Comparison of ENCODE assay signal across 14 cellular contexts in genomic region chr16:81838794-81839193, GRCh38. TPM values are rescaled to one million over a fixed set of nuclear protein-coding genes. Genes with fewer than 3 reads are reported as not detected.
DNase-seq lines count a peak whose midpoint lies in the region; ATAC-seq and TF ChIP-seq lines count a peak whose summit lies in the region.
"Had no signal": no experiment of that assay in that cellular context is flagged by ENCODE, and none has a peak within 500 bp of the region (broad histone marks: within the 10 kb centered on the region; RNA-seq: fewer than 3 reads in every experiment).

No MANE protein-coding gene starts in this region.

- H3K4me1 Mint-ChIP-seq in activated CD8-positive, alpha-beta T cell treated with anti-CD3 and anti-CD28 coated beads, Interleukin-2, amount 10 ng/mL, durations not matched to agents 7 days and 5 days (ENCODE audit: low read depth), result peaks cover 51% of the 10 kb centered on the region

- ATAC-seq in GM21825 (IDR thresholded peaks at IDR 0.05; ENCODE audit: unreplicated experiment) (peak; percentile 42), IMR-90 (ENCODE audit: low read depth) (no peak), esophagus mucosa (peak; percentile 62), GM18520 (IDR thresholded peaks at IDR 0.05; ENCODE audit: unreplicated experiment) (no peak)
- ATAC-seq in activated CD8-positive, alpha-beta T cell treated with anti-CD3 and anti-CD28 coated beads, Interleukin-2, amount 10 ng/mL, durations not matched to agents 7 days and 5 days, result no peak
- ATAC-seq: left ventricle myocardium superior; stimulated activated naive CD8-positive, alpha-beta T cell treated with anti-CD3 and anti-CD28 coated beads, Interleukin-15, amount 100 ng/mL, for 72 hours had no signal

- no peak overlapping the region for H2BK15ac ChIP-seq in IMR-90 (ENCODE audit: low read depth, low read length)

- POLR2A ChIA-PET in IMR-90 (lab: Charles Lee; ENCODE audit: unreplicated experiment), result no interaction called here
- POLR2A ChIA-PET in activated CD8-positive, alpha-beta T cell treated with anti-CD3 and anti-CD28 coated beads, Interleukin-2, amount 10 ng/mL, durations not matched to agents 7 days and 5 days (lab: Charles Lee), result no interaction called here

- peak; percentile 84 for DNase-seq in GM12865 (ENCODE audit: low read depth)
- peak; percentile 9 for DNase-seq in IMR-90
- DNase-seq in NCI-H526 (lab: John Stamatoyannopoulos, UW), result no peak
- DNase-seq in SIG-M5 treated with dmso at 0.1 percent for 504 hours (lab: John Stamatoyannopoulos, UW; ENCODE audit: unreplicated experiment), result no peak
- no peak for DNase-seq in activated CD8-positive, alpha-beta T cell treated with anti-CD3 and anti-CD28 coated beads, Interleukin-2, amount 10 ng/mL, durations not matched to agents 7 days and 5 days
- DNase-seq: activated gamma-delta T cell treated with Interleukin-2 at 50 U/mL for 16 hours; left ventricle myocardium superior; NCI-H2029; stimulated activated naive CD8-positive, alpha-beta T cell treated with anti-CD3 and anti-CD28 coated beads, Interleukin-15, amount 100 ng/mL, for 72 hours had no signal

- no TSS peak for BruUV-seq in IMR-90 (replicated peaks; lab: Mats Ljungman, UMichigan)

- H3K4ac ChIP-seq in IMR-90 (ENCODE audit: low read depth, low read length), result no peak overlapping the region

- no peaks in the 10 kb centered on the region for H4K20me1 ChIP-seq in IMR-90 (ENCODE audit: insufficient read depth, low read length)

- intact Hi-C loops in IMR-90 (cut with micrococcal nuclease), result no loop called here

- no peak overlapping the region for H4K5ac ChIP-seq in IMR-90 (ENCODE audit: low read depth, low read length)

- no peak overlapping the region for H4K91ac ChIP-seq in IMR-90 (ENCODE audit: insufficient read depth, low read depth, low read length)

- H3K18ac ChIP-seq in IMR-90 (ENCODE audit: low read depth, low read length), result no peak overlapping the region

- H3K27ac Mint-ChIP-seq in activated CD8-positive, alpha-beta T cell treated with anti-CD3 and anti-CD28 coated beads, Interleukin-2, amount 10 ng/mL, durations not matched to agents 7 days and 5 days, result no peak overlapping the region
- H3K27ac Mint-ChIP-seq: stimulated activated naive CD8-positive, alpha-beta T cell treated with anti-CD3 and anti-CD28 coated beads, Interleukin-15, amount 100 ng/mL, for 72 hours had no signal

- no peak overlapping the region for H2AFZ ChIP-seq in IMR-90 (replicated peaks; ENCODE audit: low read length, poor library complexity)

- no peak for TF ChIP-seq POLR2A in IMR-90 (IDR thresholded peaks at IDR 0.05; ENCODE audit: low read depth, low read length)

- no peaks in the 10 kb centered on the region for H3K4me1 ChIP-seq in IMR-90 (ENCODE audit: control insufficient read depth, insufficient read depth, low read length)
- H3K4me1 ChIP-seq: HAP-1 had no signal

- H3K4me3 ChIP-seq in GM12865 (ENCODE audit: low read depth, low read length), result no peak overlapping the region
- H3K4me3 ChIP-seq in IMR-90 (ENCODE audit: insufficient read depth, low read depth, low read length), result no peak overlapping the region
- H3K4me3 ChIP-seq: HAP-1, skin epidermis had no signal

- dilution Hi-C loops in IMR-90 (cut with HindIII; ENCODE audit: low sequenced_read_pairs, unreplicated experiment), result no loop called here

- H3K36me3 ChIP-seq in IMR-90 (ENCODE audit: control insufficient read depth, insufficient read depth, low read length), result no peaks in the 10 kb centered on the region
- H3K36me3 ChIP-seq: HAP-1 had no signal

- no peak overlapping the region for H3K4me3 Mint-ChIP-seq in activated CD8-positive, alpha-beta T cell treated with anti-CD3 and anti-CD28 coated beads, Interleukin-2, amount 10 ng/mL, durations not matched to agents 7 days and 5 days
- H3K4me3 Mint-ChIP-seq: stimulated activated naive CD8-positive, alpha-beta T cell treated with anti-CD3 and anti-CD28 coated beads, Interleukin-15, amount 100 ng/mL, for 72 hours had no signal

- no peak overlapping the region for H3K14ac ChIP-seq in IMR-90 (replicated peaks; ENCODE audit: low read depth, low read length)

- H2BK5ac ChIP-seq in IMR-90 (ENCODE audit: low read depth, low read length, poor library complexity, severe bottlenecking), result no peak overlapping the region

- in situ Hi-C loops in IMR-90 (cut with MboI; ENCODE audit: low sequenced_read_pairs), result no loop called here

- H2BK20ac ChIP-seq in IMR-90 (ENCODE audit: low read depth, low read length), result no peak overlapping the region

- no peak overlapping the region for H3K23ac ChIP-seq in IMR-90 (ENCODE audit: low read depth, low read length)

- no peak overlapping the region for H2AK5ac ChIP-seq in IMR-90 (ENCODE audit: low read depth, low read length)

- no peaks in the 10 kb centered on the region for H3K9me3 Mint-ChIP-seq in activated CD8-positive, alpha-beta T cell treated with anti-CD3 and anti-CD28 coated beads, Interleukin-2, amount 10 ng/mL, durations not matched to agents 7 days and 5 days (ENCODE audit: insufficient read depth)
- H3K9me3 Mint-ChIP-seq: stimulated activated naive CD8-positive, alpha-beta T cell treated with anti-CD3 and anti-CD28 coated beads, Interleukin-15, amount 100 ng/mL, for 72 hours had no signal

- H4K8ac ChIP-seq in IMR-90 (ENCODE audit: low read depth in 2 of 2, low read length in 2 of 2), result no peak overlapping the region

- H3K9me1 ChIP-seq in IMR-90 (ENCODE audit: insufficient read depth, low read length), result no peaks in the 10 kb centered on the region

- H3K27ac ChIP-seq in IMR-90 (ENCODE audit: insufficient read depth, low read length), result no peak overlapping the region
- H3K27ac ChIP-seq: skin epidermis had no signal

- WGBS in IMR-90 (ENCODE audit: extremely low coverage in 2 of 2, insufficient read length in 1 of 2), 2 experiments, result no CpG with 5 or more reads among the region's 4 CpGs

- no peak overlapping the region for H2BK120ac ChIP-seq in IMR-90 (ENCODE audit: low read depth, low read length)

- H3K9me3 ChIP-seq in IMR-90 (ENCODE audit: control insufficient read depth, insufficient read depth, low read length), result no peaks in the 10 kb centered on the region
- H3K9me3 ChIP-seq: HAP-1 had no signal

- peaks cover 3% of the 10 kb centered on the region; the same call in 1 of the 2 replicates for H3K27me3 ChIP-seq in IMR-90 (ENCODE audit: control insufficient read depth, insufficient read depth, low read length)

- no peaks in the 10 kb centered on the region for H3K79me1 ChIP-seq in IMR-90 (ENCODE audit: low read depth in 1 of 2, low read length in 2 of 2)

- H3K4me2 ChIP-seq in IMR-90 (ENCODE audit: low read depth, low read length), result no peak overlapping the region

- no peak overlapping the region for H3K56ac ChIP-seq in IMR-90 (ENCODE audit: extremely low read depth, insufficient read depth, low read length)

- no peak for TF ChIP-seq CTCF in GM12865 (IDR thresholded peaks at IDR 0.05; ENCODE audit: insufficient read depth, low read depth, low read length, missing control alignments)
- TF ChIP-seq CTCF in IMR-90 (conservative IDR thresholded peaks at IDR 0.05; ENCODE audit: low read depth, low read length), result no peak

- H3K27me3 Mint-ChIP-seq in activated CD8-positive, alpha-beta T cell treated with anti-CD3 and anti-CD28 coated beads, Interleukin-2, amount 10 ng/mL, durations not matched to agents 7 days and 5 days (ENCODE audit: low read depth), result peaks cover 3% of the 10 kb centered on the region

- no peaks in the 10 kb centered on the region for H3K36me3 Mint-ChIP-seq in activated CD8-positive, alpha-beta T cell treated with anti-CD3 and anti-CD28 coated beads, Interleukin-2, amount 10 ng/mL, durations not matched to agents 7 days and 5 days (ENCODE audit: low read depth)

- TF ChIP-seq RAD21 in IMR-90 (IDR thresholded peaks at IDR 0.05; ENCODE audit: low read length), result no peak

- H3K9ac ChIP-seq in IMR-90 (ENCODE audit: low read depth, low read length), result no peak overlapping the region

- no peak overlapping the region for H2AK9ac ChIP-seq in IMR-90 (replicated peaks; ENCODE audit: low read depth, low read length, poor library complexity)

- CTCF ChIA-PET in IMR-90 (lab: Yijun Ruan, JAX), result no interaction called here
- CTCF ChIA-PET in activated CD8-positive, alpha-beta T cell treated with anti-CD3 and anti-CD28 coated beads, Interleukin-2, amount 10 ng/mL, durations not matched to agents 7 days and 5 days (lab: Charles Lee), result no interaction called here

TF ChIP-seq in IMR-90, 13 proteins besides CTCF, POLR2A, EP300 and RAD21:
- no peak for TF ChIP-seq RFX5 (IDR thresholded peaks at IDR 0.05; ENCODE audit: low read depth, low read length)
- TF ChIP-seq CHD1 (IDR thresholded peaks at IDR 0.05; ENCODE audit: low read depth, low read length), result no peak
- TF ChIP-seq RCOR1 (IDR thresholded peaks at IDR 0.05; ENCODE audit: insufficient replicate concordance, low read length), result no peak
- TF ChIP-seq NFE2L2 (IDR thresholded peaks at IDR 0.05; ENCODE audit: low read depth, low read length), result no peak
- TF ChIP-seq BHLHE40 (IDR thresholded peaks at IDR 0.05; ENCODE audit: low read depth, low read length), result no peak
- TF ChIP-seq CEBPB (IDR thresholded peaks at IDR 0.05; ENCODE audit: low read depth, low read length), result no peak
- no peak for TF ChIP-seq SMC3 (IDR thresholded peaks at IDR 0.05; ENCODE audit: low read depth, low read length)
- TF ChIP-seq, protein P1, sequence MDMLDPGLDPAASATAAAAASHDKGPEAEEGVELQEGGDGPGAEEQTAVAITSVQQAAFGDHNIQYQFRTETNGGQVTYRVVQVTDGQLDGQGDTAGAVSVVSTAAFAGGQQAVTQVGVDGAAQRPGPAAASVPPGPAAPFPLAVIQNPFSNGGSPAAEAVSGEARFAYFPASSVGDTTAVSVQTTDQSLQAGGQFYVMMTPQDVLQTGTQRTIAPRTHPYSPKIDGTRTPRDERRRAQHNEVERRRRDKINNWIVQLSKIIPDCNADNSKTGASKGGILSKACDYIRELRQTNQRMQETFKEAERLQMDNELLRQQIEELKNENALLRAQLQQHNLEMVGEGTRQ (IDR thresholded peaks at IDR 0.05; ENCODE audit: low read depth, low read length), result no peak
- TF ChIP-seq, protein P2, sequence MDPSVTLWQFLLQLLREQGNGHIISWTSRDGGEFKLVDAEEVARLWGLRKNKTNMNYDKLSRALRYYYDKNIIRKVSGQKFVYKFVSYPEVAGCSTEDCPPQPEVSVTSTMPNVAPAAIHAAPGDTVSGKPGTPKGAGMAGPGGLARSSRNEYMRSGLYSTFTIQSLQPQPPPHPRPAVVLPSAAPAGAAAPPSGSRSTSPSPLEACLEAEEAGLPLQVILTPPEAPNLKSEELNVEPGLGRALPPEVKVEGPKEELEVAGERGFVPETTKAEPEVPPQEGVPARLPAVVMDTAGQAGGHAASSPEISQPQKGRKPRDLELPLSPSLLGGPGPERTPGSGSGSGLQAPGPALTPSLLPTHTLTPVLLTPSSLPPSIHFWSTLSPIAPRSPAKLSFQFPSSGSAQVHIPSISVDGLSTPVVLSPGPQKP (IDR thresholded peaks at IDR 0.05; ENCODE audit: borderline replicate concordance, low read depth, low read length), result no peak

RNA-seq across cellular contexts. Expression of gene PLCG2, which starts 59.7 kb away (rescaled TPM):
- total RNA-seq in IMR-90 (2012; rRNA removed), result 0.18 and 0.28 TPM in 2 replicates
- 0.04 and 0.14 TPM in 2 replicates for polyA plus RNA-seq in IMR-90 (2012; rRNA removed)
- 0.02 and 0.08 TPM in 2 replicates for polyA plus RNA-seq in IMR-90 (2012; cell fraction: cytosol; rRNA removed)
- 0.04 and 0.17 TPM in 2 replicates for polyA plus RNA-seq in IMR-90 (2012; cell fraction: nucleus; rRNA removed; ENCODE audit: low replicate concordance)
- 8.6 TPM for total RNA-seq in esophagus mucosa
- 10 to 100 TPM; 10.1 to 11.1 TPM for total RNA-seq in activated CD8-positive, alpha-beta T cell treated with anti-CD3 and anti-CD28 coated beads, Interleukin-2, amount 10 ng/mL, durations not matched to agents 7 days and 5 days

Comparison
In these comparisons a context has a peak if more than half of its experiments do, and no peak if none do; other contexts are left out.
1. DNase-seq: peak in GM12865 (single experiment) and IMR-90 (single experiment); none in NCI-H526 (0 of 2), SIG-M5 treated with dmso at 0.1 percent for 504 hours (single experiment) and activated CD8-positive, alpha-beta T cell treated with anti-CD3 and anti-CD28 coated beads, Interleukin-2, amount 10 ng/mL, durations not matched to agents 7 days and 5 days (single experiment).
2. ATAC-seq: peak in GM21825 (single experiment) and esophagus mucosa (single experiment); none in IMR-90 (single experiment), GM18520 (single experiment) and activated CD8-positive, alpha-beta T cell treated with anti-CD3 and anti-CD28 coated beads, Interleukin-2, amount 10 ng/mL, durations not matched to agents 7 days and 5 days (single experiment).